7 cellular contexts compared by ENCODE assay signal in genomic region chr2:75459565-75460271, GRCh38.
DNase-seq lines count a peak whose midpoint lies in the region; TF ChIP-seq lines count a peak whose summit lies in the region.
"Not testable (repeated sequence)": the region's sequence is repeated elsewhere in the genome, so short reads cannot be mapped to it uniquely, and the experiment has no call there.

No MANE protein-coding gene starts in this region.

- WGBS in mesendoderm (ENCODE audit: extremely low coverage, insufficient coverage, low lambda C conversion rate): no CpG with 5 or more reads among the region's 14 CpGs

- not testable (repeated sequence) for H3K9ac ChIP-seq in adipocyte (ENCODE audit: low read length); mesendoderm (ENCODE audit: low read length)

- not testable (repeated sequence) for H3K4me1 ChIP-seq in adipocyte (ENCODE audit: control insufficient read depth, insufficient read depth, low read length); mesendoderm (ENCODE audit: control insufficient read depth, low read depth, low read length)

- not testable (repeated sequence) for H3K79me1 ChIP-seq in mesendoderm (ENCODE audit: low read length)

- TF ChIP-seq CTCF in AG09309 (IDR thresholded peaks at IDR 0.05; ENCODE audit: control insufficient read depth, insufficient read depth, low read depth, low read length, missing control alignments); choroid plexus epithelial cell (conservative IDR thresholded peaks at IDR 0.05; ENCODE audit: low read depth, low read length): not testable (repeated sequence)

- H3K18ac ChIP-seq in mesendoderm (ENCODE audit: low read length): peak overlapping the region; percentile 47

- H4K5ac ChIP-seq in mesendoderm (ENCODE audit: low read length): not testable (repeated sequence)

- H2BK15ac ChIP-seq in mesendoderm (replicated peaks; ENCODE audit: low read depth): not testable (repeated sequence)

- not testable (repeated sequence) for H2AK5ac ChIP-seq in mesendoderm (ENCODE audit: low read length)

- not testable (repeated sequence) for H3K9me3 ChIP-seq in adipocyte (ENCODE audit: control insufficient read depth, low read length)

- not testable (repeated sequence) for H3K27me3 ChIP-seq in adipocyte (replicated peaks; ENCODE audit: control insufficient read depth, insufficient read depth, low read length); mesendoderm (ENCODE audit: insufficient read depth, low read length, poor library complexity)

- H3K4ac ChIP-seq in mesendoderm (ENCODE audit: low read depth, low read length): not testable (repeated sequence)

- H3K27ac ChIP-seq in mesendoderm (ENCODE audit: low read depth, low read length): not testable (repeated sequence)

- H4K8ac ChIP-seq in mesendoderm (ENCODE audit: low read depth, low read length): not testable (repeated sequence)

- H2BK120ac ChIP-seq in mesendoderm (ENCODE audit: low read depth, low read length): not testable (repeated sequence)

- not testable (repeated sequence) for H3K79me2 ChIP-seq in mesendoderm (ENCODE audit: control insufficient read depth, insufficient read depth, low read length)

- not testable (repeated sequence) for H3K36me3 ChIP-seq in adipocyte (ENCODE audit: control insufficient read depth, insufficient read depth, low read length, severe bottlenecking); mesendoderm (ENCODE audit: control insufficient read depth, insufficient read depth, low read length)

- H2BK5ac ChIP-seq in mesendoderm (ENCODE audit: low read length): not testable (repeated sequence)

- not testable (repeated sequence) for H3K23ac ChIP-seq in mesendoderm (ENCODE audit: low read length)

- H3K4me2 ChIP-seq in mesendoderm (ENCODE audit: low read length): not testable (repeated sequence)

- DNase-seq in AG09309 (ENCODE audit: low read depth) (peak; percentile 82), GM04504 (ENCODE audit: low read depth) (peak; percentile 79), LHCN-M2 (ENCODE audit: low read depth) (peak; percentile 34), adipocyte (ENCODE audit: low read depth) (peak; percentile 45), choroid plexus epithelial cell (ENCODE audit: low read depth) (peak; percentile 44), fibroblast of the conjunctiva (ENCODE audit: low read depth) (peak; percentile 12)
- not testable (repeated sequence) for DNase-seq in mesendoderm

- not testable (repeated sequence) for H3K4me3 ChIP-seq in AG09309 (ENCODE audit: control insufficient read depth, low read depth, low read length); adipocyte (ENCODE audit: low read length); choroid plexus epithelial cell (ENCODE audit: low read depth, low read length); mesendoderm (ENCODE audit: low read length)

- peak overlapping the region; percentile 30 for H3K56ac ChIP-seq in mesendoderm (ENCODE audit: low read length)
